In the genomic region with DNA sequence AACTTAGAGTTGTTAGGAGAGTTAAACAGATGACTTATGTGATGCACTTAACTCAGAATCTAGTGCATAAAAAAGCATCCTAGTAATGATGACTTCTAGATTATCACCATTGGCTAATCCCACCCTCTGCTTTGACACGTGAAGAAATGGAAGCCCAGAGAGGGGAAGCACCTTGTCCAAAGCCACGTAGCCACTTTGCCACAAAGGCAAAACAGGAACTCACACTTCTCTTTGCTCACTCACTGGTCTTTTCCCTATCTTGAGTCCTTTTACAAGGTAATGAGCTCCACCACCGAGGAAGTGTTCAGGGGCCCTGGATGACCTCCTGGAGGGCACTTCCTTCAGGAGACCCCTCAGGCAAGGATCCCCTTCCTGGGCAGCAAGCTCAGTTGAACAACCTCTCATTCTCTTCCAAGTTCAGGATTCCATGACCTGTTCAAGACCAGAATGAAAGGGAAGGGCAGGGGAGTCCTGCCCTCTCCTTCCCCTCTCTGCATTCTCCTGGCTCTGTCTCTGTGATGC, we compare ENCODE assay signal across 16 cellular contexts.
DNase-seq lines count a peak whose midpoint lies in the region; ATAC-seq and TF ChIP-seq lines count a peak whose summit lies in the region.
"Had no signal": no experiment of that assay in that cellular context is flagged by ENCODE, and none has a peak within 500 bp of the region (broad histone marks: within the 10 kb centered on the region; RNA-seq: fewer than 3 reads in every experiment).

No MANE protein-coding gene starts in this region.

- H3K27me3 ChIP-seq in neural progenitor cell = no peaks in the 10 kb centered on the region
- H3K27me3 ChIP-seq: SJCRH30 had no signal

- peak; percentile 32 for DNase-seq in activated CD8-positive, alpha-beta memory T cell treated with anti-CD3 and anti-CD28 coated beads, Interleukin-2, amount 10 ng/mL, durations not matched to agents 7 days and 5 days
- no peak for DNase-seq in activated CD8-positive, alpha-beta memory T cell treated with anti-CD3 and anti-CD28 coated beads, Interleukin-2, amount 50 U/mL, for 4 hours
- DNase-seq in coronary artery (ENCODE audit: low spot score) (peak; percentile 35), neural progenitor cell (ENCODE audit: low spot score) (no peak), NCI-H748 treated with DMSO at 0.1 percent for 48 hours (lab: John Stamatoyannopoulos, UW) (no peak)
- DNase-seq: CD4-positive, alpha-beta memory T cell; COR-L47; GF-D8; Kasumi-1; NCI-H2029 had no signal

- H3K4me2 ChIP-seq in neural progenitor cell = no peak overlapping the region

- no peaks in the 10 kb centered on the region for H4K20me1 ChIP-seq in neural progenitor cell (ENCODE audit: low read depth)

- no peak overlapping the region for H3K4me3 ChIP-seq in coronary artery
- no peak overlapping the region for H3K4me3 ChIP-seq in neural progenitor cell
- H3K4me3 ChIP-seq: K562, PC-9, SJCRH30 had no signal

- peaks cover 4% of the 10 kb centered on the region for H3K4me1 Mint-ChIP-seq in activated CD8-positive, alpha-beta memory T cell treated with anti-CD3 and anti-CD28 coated beads, Interleukin-2, amount 10 ng/mL, durations not matched to agents 7 days and 5 days
- H3K4me1 Mint-ChIP-seq in neural progenitor cell = peaks cover 33% of the 10 kb centered on the region
- H3K4me1 Mint-ChIP-seq: CD4-positive, alpha-beta memory T cell had no signal

- CTCF ChIA-PET in activated CD8-positive, alpha-beta memory T cell treated with anti-CD3 and anti-CD28 coated beads, Interleukin-2, amount 10 ng/mL, durations not matched to agents 7 days and 5 days (lab: Charles Lee) = no interaction called here

- H3K27ac ChIP-seq in coronary artery (no peak overlapping the region), neural progenitor cell (no peak overlapping the region)
- H3K27ac ChIP-seq: PC-9, SJCRH30 had no signal

- H3K36me3 ChIP-seq in neural progenitor cell = no peaks in the 10 kb centered on the region
- H3K36me3 ChIP-seq: SJCRH30 had no signal

- H3K9me3 Mint-ChIP-seq in activated CD8-positive, alpha-beta memory T cell treated with anti-CD3 and anti-CD28 coated beads, Interleukin-2, amount 10 ng/mL, durations not matched to agents 7 days and 5 days (ENCODE audit: low read depth) = no peaks in the 10 kb centered on the region
- no peaks in the 10 kb centered on the region for H3K9me3 Mint-ChIP-seq in neural progenitor cell
- H3K9me3 Mint-ChIP-seq: CD4-positive, alpha-beta memory T cell had no signal

- no peak overlapping the region for H3K9ac ChIP-seq in neural progenitor cell

- H3F3A ChIP-seq in neural progenitor cell (ENCODE audit: low read depth) = no peaks in the 10 kb centered on the region

- peak overlapping the region; percentile 79 for H2AFZ ChIP-seq in neural progenitor cell (replicated peaks)
- H2AFZ ChIP-seq: PC-9 had no signal

- H3K36me3 Mint-ChIP-seq in activated CD8-positive, alpha-beta memory T cell treated with anti-CD3 and anti-CD28 coated beads, Interleukin-2, amount 10 ng/mL, durations not matched to agents 7 days and 5 days = no peaks in the 10 kb centered on the region
- no peaks in the 10 kb centered on the region for H3K36me3 Mint-ChIP-seq in neural progenitor cell
- H3K36me3 Mint-ChIP-seq: CD4-positive, alpha-beta memory T cell had no signal

- no peak for ATAC-seq in activated CD8-positive, alpha-beta memory T cell treated with anti-CD3 and anti-CD28 coated beads, Interleukin-2, amount 10 ng/mL, durations not matched to agents 7 days and 5 days
- ATAC-seq in GM19455 (IDR thresholded peaks at IDR 0.05; ENCODE audit: unreplicated experiment) (no peak), GM18498 (IDR thresholded peaks at IDR 0.05; ENCODE audit: unreplicated experiment) (no peak)
- ATAC-seq: Right ventricle myocardium inferior had no signal

- H3K4me3 Mint-ChIP-seq in activated CD8-positive, alpha-beta memory T cell treated with anti-CD3 and anti-CD28 coated beads, Interleukin-2, amount 10 ng/mL, durations not matched to agents 7 days and 5 days = no peak overlapping the region
- H3K4me3 Mint-ChIP-seq in neural progenitor cell = no peak overlapping the region
- H3K4me3 Mint-ChIP-seq: CD4-positive, alpha-beta memory T cell had no signal

- H3K4me1 ChIP-seq in neural progenitor cell = no peaks in the 10 kb centered on the region
- H3K4me1 ChIP-seq: SJCRH30 had no signal

- no peaks in the 10 kb centered on the region for H3K79me2 ChIP-seq in neural progenitor cell (ENCODE audit: low read depth)

- H3K27me3 Mint-ChIP-seq in activated CD8-positive, alpha-beta memory T cell treated with anti-CD3 and anti-CD28 coated beads, Interleukin-2, amount 10 ng/mL, durations not matched to agents 7 days and 5 days = peaks cover 36% of the 10 kb centered on the region
- H3K27me3 Mint-ChIP-seq in neural progenitor cell (ENCODE audit: insufficient read depth, low read depth) = peaks cover 4% of the 10 kb centered on the region

- no peak overlapping the region for H3K27ac Mint-ChIP-seq in activated CD8-positive, alpha-beta memory T cell treated with anti-CD3 and anti-CD28 coated beads, Interleukin-2, amount 10 ng/mL, durations not matched to agents 7 days and 5 days
- H3K27ac Mint-ChIP-seq in neural progenitor cell = no peak overlapping the region
- H3K27ac Mint-ChIP-seq: CD4-positive, alpha-beta memory T cell had no signal

- no peaks in the 10 kb centered on the region for H3K9me3 ChIP-seq in neural progenitor cell (ENCODE audit: low read depth)
- H3K9me3 ChIP-seq: SJCRH30 had no signal

- no peak for TF ChIP-seq CTCF in coronary artery (IDR thresholded peaks at IDR 0.05)
- no peak for TF ChIP-seq CTCF in neural progenitor cell (IDR thresholded peaks at IDR 0.05)

Comparison
In these comparisons a context has a peak if more than half of its experiments do, and no peak if none do; other contexts are left out.
1. DNase-seq: peak in activated CD8-positive, alpha-beta memory T cell treated with anti-CD3 and anti-CD28 coated beads, Interleukin-2, amount 10 ng/mL, durations not matched to agents 7 days and 5 days (single experiment) and coronary artery (single experiment); none in activated CD8-positive, alpha-beta memory T cell treated with anti-CD3 and anti-CD28 coated beads, Interleukin-2, amount 50 U/mL, for 4 hours (single experiment), neural progenitor cell (single experiment) and NCI-H748 treated with DMSO at 0.1 percent for 48 hours (single experiment).